10 cellular contexts compared by ENCODE assay signal in genomic region chr7:514651-515598, GRCh38. TPM values are rescaled to one million over a fixed set of nuclear protein-coding genes. Genes with fewer than 3 reads are reported as not detected.
DNase-seq lines count a peak whose midpoint lies in the region; ATAC-seq, FAIRE-seq and TF ChIP-seq lines count a peak whose summit lies in the region.
"Had no signal": no experiment of that assay in that cellular context is flagged by ENCODE, and none has a peak within 500 bp of the region (broad histone marks: within the 10 kb centered on the region; RNA-seq: fewer than 3 reads in every experiment).

No MANE protein-coding gene starts in this region.

- H3K36me3 ChIP-seq in HEK293 (ENCODE audit: control insufficient read depth in 2 of 2, insufficient read depth in 1 of 2, low read length in 2 of 2), result peaks cover 0 to 3% of the 10 kb centered on the region in 2 experiments; a peak in 1 of 3 replicates

- no peaks in the 10 kb centered on the region for H3K9me3 ChIP-seq in HEK293 (ENCODE audit: control insufficient read depth, insufficient read depth, low read depth, low read length)

- no peak overlapping the region for H3K27ac ChIP-seq in HEK293 (ENCODE audit: extremely low read depth, low read depth, low read length)

- DNase-seq in head of caudate nucleus (peak; percentile 54 to 91 (median 78)), sciatic nerve (ENCODE audit: low spot score) (no peak), GM12891 (ENCODE audit: insufficient read length, low spot score) (no peak), AG08396 (ENCODE audit: low spot score) (no peak), AML-193 (lab: John Stamatoyannopoulos, UW) (no peak)
- DNase-seq: activated CD4-positive, CD25-positive, alpha-beta regulatory T cell; foreskin melanocyte had no signal

- intact Hi-C loops in head of caudate nucleus (cut with DNase I), result no loop called here
- intact Hi-C loops in sciatic nerve (cut with DNase I), result loop anchor here (10.0 kb wide), 1 partner anchor 180 kb away; no protein-coding TSS in a partner anchor

- CTCF ChIA-PET in HEK293 (lab: Yijun Ruan, JAX), result interaction anchor here (0.7 kb wide), 1 partner anchor 551 kb away, joined by 4 read pairs; no protein-coding TSS in a partner anchor

- no peak overlapping the region for H3K4me3 ChIP-seq in HEK293 (ENCODE audit: low read depth, low read length)

- 0 out of 3 replicates have a peak, but pooled peaks have one; percentile 15 for ATAC-seq in SK-N-SH treated with all-trans-retinoic acid at 6 μM for 48 hours
- peak; percentile 39 for ATAC-seq in sciatic nerve

- no peak for TF ChIP-seq POLR2A in GM12891 (IDR thresholded peaks at IDR 0.05; ENCODE audit: low read depth, low read length)

- H3K4me1 ChIP-seq in HEK293 (ENCODE audit: control insufficient read depth, insufficient read depth, low read length), result no peaks in the 10 kb centered on the region

- no peak for FAIRE-seq in GM12891 (lab: Jason Lieb, UNC)

- POLR2A ChIA-PET in HEK293 (lab: Yijun Ruan, JAX), result interaction anchor here (1.0 kb wide), 1 partner anchor 60 kb away, joined by 3 read pairs; no protein-coding TSS in a partner anchor

- TF ChIP-seq CTCF in HEK293 (tag by site-specific recombination; IDR thresholded peaks at IDR 0.05), result no peak

TF ChIP-seq in HEK293, 187 proteins besides CTCF, POLR2A, EP300 and RAD21:
- TF ChIP-seq ZIC2 (tag by site-specific recombination; IDR thresholded peaks at IDR 0.05), result peak; percentile 82
- no peak for TF ChIP-seq ATF2 (tag by site-specific recombination; IDR thresholded peaks at IDR 0.05; ENCODE audit: low read depth)
- TF ChIP-seq SCRT1 (tag by site-specific recombination; IDR thresholded peaks at IDR 0.05; ENCODE audit: borderline replicate concordance), result peak; percentile 53; the same call in 1 of the 2 replicates
- TF ChIP-seq SCRT2 (tag by site-specific recombination; IDR thresholded peaks at IDR 0.05), result peak; percentile 72
- no peak for TF ChIP-seq TCF7L2 (IDR thresholded peaks at IDR 0.05; ENCODE audit: borderline replicate concordance, low read depth, low read length)
- TF ChIP-seq ZNF433 (tag by site-specific recombination; IDR thresholded peaks at IDR 0.05; ENCODE audit: low read depth), result no peak
- TF ChIP-seq ZBTB26 (tag by site-specific recombination; optimal IDR thresholded peaks at IDR 0.05), result peak; percentile 4
- no peak for TF ChIP-seq ZNF350 (tag by site-specific recombination; IDR thresholded peaks at IDR 0.05)
- no peak for TF ChIP-seq RBAK (tag by site-specific recombination; IDR thresholded peaks at IDR 0.05)

TF ChIP-seq in SK-N-SH treated with all-trans-retinoic acid at 6 μM for 48 hours, 23 proteins besides CTCF, POLR2A, EP300 and RAD21:
- no peak for TF ChIP-seq PATZ1 (CRISPR knock-in tag; IDR thresholded peaks at IDR 0.05; ENCODE audit: borderline replicate concordance)
- TF ChIP-seq ZNF8 (CRISPR knock-in tag; IDR thresholded peaks at IDR 0.05), result no peak
- TF ChIP-seq GLIS3 (CRISPR knock-in tag; IDR thresholded peaks at IDR 0.05), result no peak
- no peak for TF ChIP-seq ISL1 (CRISPR knock-in tag; IDR thresholded peaks at IDR 0.05)
- TF ChIP-seq POU6F1 (CRISPR knock-in tag; IDR thresholded peaks at IDR 0.05; ENCODE audit: borderline replicate concordance, low read depth), result no peak
- no peak for TF ChIP-seq TOX (CRISPR knock-in tag; IDR thresholded peaks at IDR 0.05; ENCODE audit: borderline replicate concordance)
- no peak for TF ChIP-seq CSDC2 (CRISPR knock-in tag; IDR thresholded peaks at IDR 0.05)

TF ChIP-seq in GM12891, 5 proteins besides CTCF, POLR2A, EP300 and RAD21:
- TF ChIP-seq SPI1 (IDR thresholded peaks at IDR 0.05; ENCODE audit: low read depth, low read length) (no peak), TAF1 (IDR thresholded peaks at IDR 0.05; ENCODE audit: low read depth, low read length) (no peak), POLR2AphosphoS5 (IDR thresholded peaks at IDR 0.05; ENCODE audit: low read depth, low read length) (no peak), PAX5 (IDR thresholded peaks at IDR 0.05; ENCODE audit: insufficient read depth, low read length, severe bottlenecking) (no peak), POU2F2 (IDR thresholded peaks at IDR 0.05; ENCODE audit: low read depth, low read length) (no peak)

RNA-seq across cellular contexts. Expression of gene PDGFA, which starts 4.7 kb away (rescaled TPM):
- 36.5 TPM for total RNA-seq in sciatic nerve
- polyA plus RNA-seq in GM12891 (2012; ENCODE audit: low read depth, missing spikeins), result 2.3 TPM
- polyA plus RNA-seq: IgD-negative memory B cell had no signal

Comparison
In these comparisons a context has a peak if more than half of its experiments do, and no peak if none do; other contexts are left out.
1. DNase-seq: peak in head of caudate nucleus (42 of 42); none in sciatic nerve (single experiment), GM12891 (single experiment), AG08396 (single experiment) and AML-193 (0 of 2).